ENCODE assay signal across 15 cellular contexts in genomic region chr2:205769879-205770278, GRCh38.
A peak's percentile ranks its signal among the peaks of the same experiment; 100 is the strongest.
DNase-seq lines count a peak whose midpoint lies in the region; ATAC-seq and TF ChIP-seq lines count a peak whose summit lies in the region.
"Had no signal": no experiment of that assay in that cellular context is flagged by ENCODE, and none has a peak within 500 bp of the region (broad histone marks: within the 10 kb centered on the region; RNA-seq: fewer than 3 reads in every experiment).

No MANE protein-coding gene starts in this region.

- no peak for TF ChIP-seq EP300 in transverse colon (IDR thresholded peaks at IDR 0.05; ENCODE audit: low read depth)

- intact Hi-C loops in transverse colon (cut with DNase I; ENCODE audit: low total_unique reads): loop anchor here (2.0 to 10.0 kb wide), 3 partner anchors 85 to 157 kb away; partner anchors contain the start of gene NRP2

- TF ChIP-seq POLR2A in transverse colon (IDR thresholded peaks at IDR 0.05): no peak

- H3K36me3 ChIP-seq in transverse colon: no peaks in the 10 kb centered on the region
- no peaks in the 10 kb centered on the region for H3K36me3 ChIP-seq in H7 (replicated peaks; ENCODE audit: control insufficient read depth, insufficient read depth, low read length)

- TF ChIP-seq CTCF in RWPE1 (conservative IDR thresholded peaks at IDR 0.05; ENCODE audit: low read depth): no peak
- no peak for TF ChIP-seq CTCF in transverse colon (IDR thresholded peaks at IDR 0.05)

- H3K9me3 ChIP-seq in transverse colon: no peaks in the 10 kb centered on the region

- ATAC-seq in HG02588 (IDR thresholded peaks at IDR 0.05; ENCODE audit: unreplicated experiment): no peak
- no peak for ATAC-seq in GM21381 (IDR thresholded peaks at IDR 0.05; ENCODE audit: unreplicated experiment)
- ATAC-seq: naive thymus-derived CD8-positive, alpha-beta T cell; stimulated activated naive CD8-positive, alpha-beta T cell treated with anti-CD3 and anti-CD28 coated beads, Interleukin-15, amount 100 ng/mL, for 72 hours had no signal

- H3K27me3 ChIP-seq in transverse colon: no peaks in the 10 kb centered on the region
- H3K27me3 ChIP-seq in H7 (ENCODE audit: control insufficient read depth, insufficient read depth, low read length): no peaks in the 10 kb centered on the region

- in situ Hi-C loops in transverse colon (cut with MboI; ENCODE audit: low pct_ligation_motif_present in 1 of 4, low pct_unique_long_range_greater_than_20kb in 1 of 4, low sequenced_read_pairs in 3 of 4): loop anchor here in 3 of 4 donors (10.0 kb wide), 2 partner anchors 115 to 155 kb away; no protein-coding TSS in a partner anchor

- POLR2A ChIA-PET in RWPE1 (lab: Yijun Ruan, JAX; ENCODE audit: low non-redundant PET): no interaction called here

- H3K4me1 ChIP-seq in transverse colon: peaks cover 34 to 62% (median 47%) of the 10 kb centered on the region in 4 donors

- H3K27ac ChIP-seq in RWPE1: peak overlapping the region; percentile 32; the same call in 1 of the 2 replicates
- H3K27ac ChIP-seq in transverse colon: peak overlapping the region; percentile 68 to 86 (median 74)

- H3K4me3 ChIP-seq in transverse colon (no peak overlapping the region), H7 (ENCODE audit: insufficient read depth, low read depth, low read length) (no peak overlapping the region)

- peak; percentile 11 to 32 for DNase-seq in NCI-H187 (lab: John Stamatoyannopoulos, UW)
- DNase-seq in NCI-H187 treated with DMSO at 0.1 percent for 48 hours (lab: John Stamatoyannopoulos, UW): no peak
- DNase-seq in RWPE1 (ENCODE audit: low spot score): no peak
- peak; percentile 20 for DNase-seq in left kidney (ENCODE audit: low read depth, low spot score)
- DNase-seq in transverse colon: no peak
- no peak for DNase-seq in H7
- DNase-seq: 8988T; CD8-positive, alpha-beta memory T cell; central memory CD4-positive, alpha-beta T cell; head of caudate nucleus; naive thymus-derived CD8-positive, alpha-beta T cell; NCI-H1092; stimulated activated naive CD8-positive, alpha-beta T cell treated with anti-CD3 and anti-CD28 coated beads, Interleukin-15, amount 100 ng/mL, for 72 hours had no signal

- CTCF ChIA-PET in RWPE1 (lab: Yijun Ruan, JAX): no interaction called here

- 30 to 33% methylated on average over 3 to 7 of the region's 7 CpGs for WGBS in transverse colon (ENCODE audit: low coverage in 1 of 2), 2 donors

Comparison
In these comparisons a context has a peak if more than half of its experiments do, and no peak if none do; other contexts are left out.
1. DNase-seq: peak in NCI-H187 (2 of 2) and left kidney (single experiment); none in NCI-H187 treated with DMSO at 0.1 percent for 48 hours (single experiment), RWPE1 (single experiment), transverse colon (single experiment) and H7 (single experiment).